In genomic region chrX:13697440-13697839, GRCh38 we compare ENCODE assay signal across 12 cellular contexts. TPM values are rescaled to one million over a fixed set of nuclear protein-coding genes. Genes with fewer than 3 reads are reported as not detected.
A peak's percentile ranks its signal among the peaks of the same experiment; 100 is the strongest.
DNase-seq lines count a peak whose midpoint lies in the region; ATAC-seq, FAIRE-seq and TF ChIP-seq lines count a peak whose summit lies in the region.
"Had no signal": no experiment of that assay in that cellular context is flagged by ENCODE, and none has a peak within 500 bp of the region (broad histone marks: within the 10 kb centered on the region; RNA-seq: fewer than 3 reads in every experiment).

No MANE protein-coding gene starts in this region.

- H3K27ac ChIP-seq in DOHH2 (ENCODE audit: low read depth, low read length) (peak overlapping the region; percentile 74), uterus (no peak overlapping the region), lower lobe of right lung (no peak overlapping the region)

- H3K36me3 ChIP-seq in DOHH2 (ENCODE audit: control insufficient read depth, low read length), result peaks cover 12% of the 10 kb centered on the region
- no peaks in the 10 kb centered on the region for H3K36me3 ChIP-seq in uterus
- H3K36me3 ChIP-seq in lower lobe of right lung, result no peaks in the 10 kb centered on the region
- H3K36me3 ChIP-seq: BE2C had no signal

- H3F3A ChIP-seq in DOHH2 (ENCODE audit: control insufficient read depth, insufficient read depth), result peaks cover 7% of the 10 kb centered on the region

- H3K9me3 Mint-ChIP-seq in activated naive CD8-positive, alpha-beta T cell treated with anti-CD3 and anti-CD28 coated beads for 36 hours, result no peaks in the 10 kb centered on the region

- ATAC-seq in GM19467 (IDR thresholded peaks at IDR 0.05; ENCODE audit: unreplicated experiment) (peak; percentile 57), HG03175 (IDR thresholded peaks at IDR 0.05; ENCODE audit: unreplicated experiment) (peak; percentile 65), lower lobe of right lung (no peak)
- ATAC-seq: esophagus mucosa, SK-N-SH treated with all-trans-retinoic acid at 6 μM for 48 hours had no signal

- peaks cover 3% of the 10 kb centered on the region; the same call in 1 of the 2 replicates for H4K20me1 ChIP-seq in DOHH2 (ENCODE audit: control insufficient read depth, insufficient read depth, low read depth, low read length)

- peaks cover 28% of the 10 kb centered on the region for H3K36me3 Mint-ChIP-seq in activated naive CD8-positive, alpha-beta T cell treated with anti-CD3 and anti-CD28 coated beads for 36 hours

- no peak for DNase-seq in activated naive CD8-positive, alpha-beta T cell treated with anti-CD3 and anti-CD28 coated beads for 36 hours
- DNase-seq in urothelium cell line (ENCODE audit: low spot score) (no peak), uterus (no peak), lower lobe of right lung (no peak), HPDE6-E6E7 (ENCODE audit: extremely low spot score) (no peak)
- DNase-seq: BE2C, NCI-H1048 had no signal

- H3K27me3 ChIP-seq in DOHH2 (ENCODE audit: control insufficient read depth, low read length) (no peaks in the 10 kb centered on the region), uterus (no peaks in the 10 kb centered on the region), lower lobe of right lung (ENCODE audit: low read depth) (no peaks in the 10 kb centered on the region)
- H3K27me3 ChIP-seq: BE2C had no signal

- peak overlapping the region; percentile 68 for H3K27ac Mint-ChIP-seq in activated naive CD8-positive, alpha-beta T cell treated with anti-CD3 and anti-CD28 coated beads for 36 hours

- H3K4me3 ChIP-seq in DOHH2 (ENCODE audit: low read length) (peak overlapping the region; percentile 60), uterus (no peak overlapping the region), lower lobe of right lung (no peak overlapping the region)

- H3K9me2 ChIP-seq in DOHH2 (replicated peaks; ENCODE audit: control insufficient read depth, low read length), result no peaks in the 10 kb centered on the region

- no peak for TF ChIP-seq POLR2A in uterus (IDR thresholded peaks at IDR 0.05)

- H3K4me2 ChIP-seq in DOHH2 (ENCODE audit: low read length), result peak overlapping the region; percentile 73

- H3K4me1 Mint-ChIP-seq in activated naive CD8-positive, alpha-beta T cell treated with anti-CD3 and anti-CD28 coated beads for 36 hours, result peaks cover 62% of the 10 kb centered on the region

- H3K4me1 ChIP-seq in DOHH2 (ENCODE audit: control insufficient read depth, low read length) (peaks cover 74% of the 10 kb centered on the region), uterus (peaks cover 0 to 4% of the 10 kb centered on the region in 2 donors), lower lobe of right lung (peaks cover 48% of the 10 kb centered on the region)

- H3K27me3 Mint-ChIP-seq in activated naive CD8-positive, alpha-beta T cell treated with anti-CD3 and anti-CD28 coated beads for 36 hours, result no peaks in the 10 kb centered on the region

- H3K79me2 ChIP-seq in DOHH2 (ENCODE audit: control insufficient read depth, low read length), result peaks cover 98% of the 10 kb centered on the region

- H3K4me3 Mint-ChIP-seq in activated naive CD8-positive, alpha-beta T cell treated with anti-CD3 and anti-CD28 coated beads for 36 hours, result no peak overlapping the region

- no peak for FAIRE-seq in urothelium cell line (lab: Jason Lieb, UNC)

- intact Hi-C loops in uterus (cut with DNase I; ENCODE audit: low total_unique reads), result no loop called here
- intact Hi-C loops in lower lobe of right lung (cut with DNase I), result no loop called here

- H3K9me3 ChIP-seq in DOHH2 (ENCODE audit: control insufficient read depth, insufficient read depth, low read length) (no peaks in the 10 kb centered on the region), uterus (no peaks in the 10 kb centered on the region), lower lobe of right lung (no peaks in the 10 kb centered on the region)
- H3K9me3 ChIP-seq: BE2C had no signal

- TF ChIP-seq CTCF in DOHH2 (IDR thresholded peaks at IDR 0.05; ENCODE audit: low read depth, low read length, poor library complexity, severe bottlenecking) (no peak), uterus (IDR thresholded peaks at IDR 0.05) (no peak), lower lobe of right lung (IDR thresholded peaks at IDR 0.05) (no peak)

RNA-seq across cellular contexts. Expression of gene RAB9A, which starts 8.5 kb away (rescaled TPM):
- total RNA-seq in activated naive CD8-positive, alpha-beta T cell treated with anti-CD3 and anti-CD28 coated beads for 36 hours, result 10 to 100 TPM; 33.8 to 36.4 TPM
- 10 to 100 TPM; 27.2 to 40.2 (median 28.2) TPM for total RNA-seq in uterus
- total RNA-seq in lower lobe of right lung, result 32.8 TPM

RNA-seq across cellular contexts. Expression of gene TRAPPC2, which starts 37.0 kb away (rescaled TPM):
- total RNA-seq in activated naive CD8-positive, alpha-beta T cell treated with anti-CD3 and anti-CD28 coated beads for 36 hours, result 10 to 100 TPM; 15.8 to 16.6 TPM
- total RNA-seq in uterus, result 10 to 100 TPM in 3 of 4 donors, 1 to 10 TPM in 1; 5.6 to 48.0 (median 22.8) TPM
- total RNA-seq in lower lobe of right lung, result 15.8 TPM

RNA-seq across cellular contexts. Expression of gene OFD1, which starts 37.1 kb away (rescaled TPM):
- total RNA-seq in activated naive CD8-positive, alpha-beta T cell treated with anti-CD3 and anti-CD28 coated beads for 36 hours, result 10 to 100 TPM; 27.4 to 29.0 TPM
- total RNA-seq in uterus, result 100 to 1,000 TPM in 1 of 4 donors, 10 to 100 TPM in 3; 24.1 to 172 (median 49.7) TPM
- total RNA-seq in lower lobe of right lung, result 38.3 TPM

RNA-seq across cellular contexts. Expression of gene TCEANC, which starts 44.5 kb away (rescaled TPM):
- total RNA-seq in activated naive CD8-positive, alpha-beta T cell treated with anti-CD3 and anti-CD28 coated beads for 36 hours, result under 1 TPM; 0.84 to 0.89 TPM
- total RNA-seq in uterus (1 to 10 TPM; 1.5 to 9.2 (median 5.7) TPM), lower lobe of right lung (8.4 TPM)

Comparison
In these comparisons a context has a peak if more than half of its experiments do, and no peak if none do; other contexts are left out.
1. ATAC-seq: peak in GM19467 (single experiment) and HG03175 (single experiment); none in lower lobe of right lung (0 of 2).